9 cellular contexts compared by ENCODE assay signal in the genomic region with DNA sequence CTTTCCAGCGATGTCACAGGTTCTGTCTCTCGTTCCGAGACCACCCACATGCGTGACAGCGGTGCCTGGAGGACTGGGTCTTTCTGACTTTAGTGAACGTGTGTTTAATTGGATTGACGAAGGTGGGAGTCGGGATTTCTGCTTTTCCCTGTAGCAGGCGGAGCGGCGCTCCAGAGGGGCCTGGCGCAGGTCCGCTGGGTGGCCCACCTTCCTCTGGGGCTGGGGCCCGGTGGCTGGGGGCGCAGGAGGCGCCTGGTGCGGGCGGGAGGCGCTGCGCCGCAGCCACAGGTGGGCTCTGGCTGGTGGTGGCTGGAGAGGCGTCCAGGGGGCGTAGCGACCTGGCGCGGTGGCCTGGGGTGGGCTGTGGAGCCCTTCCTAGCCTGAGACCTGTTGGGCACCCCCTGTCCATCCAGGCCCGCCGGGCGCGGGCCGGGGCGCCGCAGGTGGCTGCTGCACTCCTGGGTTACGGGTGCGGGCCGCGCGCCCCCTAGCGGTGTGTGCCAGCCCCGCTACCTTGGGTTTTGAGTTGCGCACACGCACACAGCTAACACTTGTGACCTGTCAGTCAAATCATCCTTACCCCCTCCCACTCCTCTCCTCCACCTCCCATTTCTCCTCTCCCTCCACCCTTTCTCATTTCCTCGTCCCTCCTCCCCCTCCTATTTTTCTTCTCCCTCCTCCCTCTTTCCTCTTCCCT. TPM values are rescaled to one million over a fixed set of nuclear protein-coding genes. Genes with fewer than 3 reads are reported as not detected.
A peak's percentile ranks its signal among the peaks of the same experiment; 100 is the strongest.
DNase-seq lines count a peak whose midpoint lies in the region; ATAC-seq and TF ChIP-seq lines count a peak whose summit lies in the region.
"Had no signal": no experiment of that assay in that cellular context is flagged by ENCODE, and none has a peak within 500 bp of the region (broad histone marks: within the 10 kb centered on the region; RNA-seq: fewer than 3 reads in every experiment).

No MANE protein-coding gene starts in this region.

- POLR2A ChIA-PET in AG04449 (lab: Yijun Ruan, JAX) = interaction anchor here (0.6 kb wide), 1 partner anchor 442 kb away, joined by 3 read pairs; no protein-coding TSS in a partner anchor

- no peak for ATAC-seq in HG03280 (IDR thresholded peaks at IDR 0.05; ENCODE audit: unreplicated experiment)

- peak overlapping the region; percentile 48; the same call in 1 of the 2 replicates for H3K9ac ChIP-seq in HUES48 (ENCODE audit: low read depth, low read length)

- H3K4me3 ChIP-seq in AG04449 (ENCODE audit: low read depth, low read length) (peak overlapping the region; percentile 84), HUES48 (ENCODE audit: low read depth, low read length) (peak overlapping the region; percentile 70), muscle layer of duodenum (ENCODE audit: low read depth in 1 of 2, low read length in 2 of 2) (peak overlapping the region; percentile 16 to 48)

- peak; percentile 80 for TF ChIP-seq CTCF in AG04449 (IDR thresholded peaks at IDR 0.05; ENCODE audit: insufficient read depth, low read length, missing control alignments)

- CTCF ChIA-PET in AG04449 (lab: Yijun Ruan, JAX) = interaction anchor here (0.7 to 3.5 kb wide), 8 partner anchors 9 to 801 kb away, joined by 3 to 33 read pairs (median 3); no protein-coding TSS in a partner anchor

- H3K36me3 ChIP-seq in HUES48 (ENCODE audit: control insufficient read depth, insufficient read depth, low read length) = peaks cover 22% of the 10 kb centered on the region
- H3K36me3 ChIP-seq in muscle layer of duodenum (ENCODE audit: control insufficient read depth in 1 of 2, insufficient read depth in 2 of 2, low read length in 2 of 2) = no peaks in the 10 kb centered on the region

- H3K27ac ChIP-seq in HUES48 (ENCODE audit: low read depth, low read length) (no peak overlapping the region), muscle layer of duodenum (ENCODE audit: low read length) (no peak overlapping the region)

- DNase-seq in AG04449 (ENCODE audit: low read depth, low spot score) (peak; percentile 31), dermis blood vessel endothelial cell (peak; percentile 73), iPS-NIHi11 (ENCODE audit: low spot score) (no peak), NCI-H1417 treated with DMSO at 0.1 percent for 48 hours (lab: John Stamatoyannopoulos, UW) (no peak)
- no peak for DNase-seq in activated T-cell treated with anti-CD3 and anti-CD28 coated beads, Interleukin-2, amount 50 U/mL, for 1 hour
- DNase-seq: DMS79 had no signal

- H3K4me1 ChIP-seq in HUES48 (ENCODE audit: control insufficient read depth, insufficient read depth, low read length) = peaks cover 33% of the 10 kb centered on the region
- peaks cover 0 to 15% of the 10 kb centered on the region in 2 donors for H3K4me1 ChIP-seq in muscle layer of duodenum (ENCODE audit: control insufficient read depth in 1 of 2, insufficient read depth in 2 of 2, low read length in 2 of 2)

- H3K27me3 ChIP-seq in HUES48 (ENCODE audit: control insufficient read depth, insufficient read depth, low read length) (no peaks in the 10 kb centered on the region), muscle layer of duodenum (ENCODE audit: low read depth, low read length) (peaks cover 3% of the 10 kb centered on the region)

- H3K9me3 ChIP-seq in HUES48 (ENCODE audit: control insufficient read depth, insufficient read depth, low read length) (no peaks in the 10 kb centered on the region; the same call in 1 of the 2 replicates), muscle layer of duodenum (ENCODE audit: control insufficient read depth in 1 of 2, low read length in 2 of 2) (peaks cover 0 to 8% of the 10 kb centered on the region in 2 donors)

RNA-seq across cellular contexts. Expression of gene MEG3, which starts 2.0 kb away (rescaled TPM):
- total RNA-seq in dermis blood vessel endothelial cell = 0.65 and 2.2 TPM in 2 replicates

Comparison
In these comparisons a context has a peak if more than half of its experiments do, and no peak if none do; other contexts are left out.
1. DNase-seq: peak in AG04449 (single experiment) and dermis blood vessel endothelial cell (single experiment); none in activated T-cell treated with anti-CD3 and anti-CD28 coated beads, Interleukin-2, amount 50 U/mL, for 1 hour (single experiment), iPS-NIHi11 (single experiment) and NCI-H1417 treated with DMSO at 0.1 percent for 48 hours (single experiment).
2. H3K4me3 ChIP-seq: peak in every context shown above with its lines; median percentile 84 in AG04449; 70 in HUES48; 32 in muscle layer of duodenum.